10 cellular contexts compared by ENCODE assay signal in genomic region chr3:135240426-135240825, GRCh38.
DNase-seq lines count a peak whose midpoint lies in the region; ATAC-seq and TF ChIP-seq lines count a peak whose summit lies in the region.
"Had no signal": no experiment of that assay in that cellular context is flagged by ENCODE, and none has a peak within 500 bp of the region (broad histone marks: within the 10 kb centered on the region; RNA-seq: fewer than 3 reads in every experiment).

No MANE protein-coding gene starts in this region.

- intact Hi-C loops in OCI-LY7 (cut with micrococcal nuclease; ENCODE audit: unreplicated experiment): no loop called here
- intact Hi-C loops in right lobe of liver (cut with DNase I): loop anchor here in 1 of 2 donors (10.0 kb wide), 1 partner anchor 446 kb away; the partner anchor contains the start of gene EPHB1
- intact Hi-C loops in PC-3 (cut with micrococcal nuclease): no loop called here

- H3K9me3 ChIP-seq in HEK293 (ENCODE audit: control insufficient read depth, insufficient read depth, low read depth, low read length) (no peaks in the 10 kb centered on the region), OCI-LY7 (ENCODE audit: low read length) (no peaks in the 10 kb centered on the region), right lobe of liver (no peaks in the 10 kb centered on the region), PC-3 (ENCODE audit: low read length) (no peaks in the 10 kb centered on the region)

- no peaks in the 10 kb centered on the region for H3K27me3 ChIP-seq in right lobe of liver
- no peaks in the 10 kb centered on the region for H3K27me3 ChIP-seq in PC-3 (ENCODE audit: low read length)

- H3K9ac ChIP-seq in PC-3 (ENCODE audit: low read length): no peak overlapping the region

- H3K4me1 ChIP-seq in HEK293 (ENCODE audit: control insufficient read depth, insufficient read depth, low read length) (no peaks in the 10 kb centered on the region), OCI-LY7 (ENCODE audit: insufficient read depth, low read length, poor library complexity, severe bottlenecking) (no peaks in the 10 kb centered on the region), right lobe of liver (peaks cover 0 to 5% (median 0%) of the 10 kb centered on the region in 4 donors), PC-3 (ENCODE audit: insufficient read depth, low read length) (no peaks in the 10 kb centered on the region)

- CTCF ChIA-PET in HEK293 (lab: Yijun Ruan, JAX): interaction anchor here (0.7 to 1.2 kb wide), 2 partner anchors 447 to 801 kb away, joined by 3 read pairs; no protein-coding TSS in a partner anchor
- CTCF ChIA-PET in OCI-LY7 (lab: Charles Lee; ENCODE audit: unreplicated experiment): no interaction called here
- CTCF ChIA-PET in PC-3 (lab: Charles Lee): no interaction called here

- POLR2A ChIA-PET in HEK293 (lab: Yijun Ruan, JAX) (no interaction called here), OCI-LY7 (lab: Charles Lee) (no interaction called here), PC-3 (lab: Charles Lee; ENCODE audit: unreplicated experiment) (no interaction called here)

- no peaks in the 10 kb centered on the region for H3F3A ChIP-seq in PC-3 (ENCODE audit: low read length, unreplicated experiment)

- TF ChIP-seq POLR2A in right lobe of liver (IDR thresholded peaks at IDR 0.05): no peak

- H3K79me2 ChIP-seq in OCI-LY7 (ENCODE audit: insufficient read depth, low read depth, low read length) (no peaks in the 10 kb centered on the region), PC-3 (ENCODE audit: low read length) (no peaks in the 10 kb centered on the region)

- no peaks in the 10 kb centered on the region for H3K36me3 ChIP-seq in HEK293 (ENCODE audit: control insufficient read depth in 2 of 2, insufficient read depth in 1 of 2, low read length in 2 of 2)
- H3K36me3 ChIP-seq in OCI-LY7 (ENCODE audit: insufficient read depth, low read length): no peaks in the 10 kb centered on the region
- no peaks in the 10 kb centered on the region for H3K36me3 ChIP-seq in right lobe of liver
- no peaks in the 10 kb centered on the region for H3K36me3 ChIP-seq in PC-3 (ENCODE audit: low read depth, low read length)

- H3K9me2 ChIP-seq in OCI-LY7 (ENCODE audit: insufficient read depth, low read length) (no peaks in the 10 kb centered on the region), PC-3 (replicated peaks; ENCODE audit: low read length) (no peaks in the 10 kb centered on the region)

- no peak overlapping the region for H2AFZ ChIP-seq in OCI-LY7 (ENCODE audit: low read length)
- no peak overlapping the region for H2AFZ ChIP-seq in PC-3 (ENCODE audit: low read length)

- peak; percentile 65 for ATAC-seq in GM18498 (IDR thresholded peaks at IDR 0.05; ENCODE audit: unreplicated experiment)
- peak; percentile 61 to 83 (median 74) for ATAC-seq in right lobe of liver
- ATAC-seq in PC-3: no peak

- no peak for DNase-seq in OCI-LY7 (ENCODE audit: low spot score)
- no peak for DNase-seq in right lobe of liver
- no peak for DNase-seq in EL
- no peak for DNase-seq in cerebellar nuclear complex (lab: John Stamatoyannopoulos, UW)
- DNase-seq in cortex of kidney (lab: John Stamatoyannopoulos, UW): no peak
- DNase-seq in PC-3: no peak
- DNase-seq: kidney glomerular epithelial cell, NCI-H1436 treated with DMSO at 0.1 percent for 48 hours had no signal

- H3K4me2 ChIP-seq in OCI-LY7 (ENCODE audit: low read length) (no peak overlapping the region), PC-3 (ENCODE audit: low read length) (no peak overlapping the region)

- no TSS peak for BruUV-seq in OCI-LY7 (replicated peaks; lab: Mats Ljungman, UMichigan)
- no TSS peak for BruUV-seq in PC-3 (replicated peaks; lab: Mats Ljungman, UMichigan)

- TF ChIP-seq CTCF in HEK293 (tag by site-specific recombination; IDR thresholded peaks at IDR 0.05) (no peak), OCI-LY7 (conservative IDR thresholded peaks at IDR 0.05; ENCODE audit: low read length) (peak; percentile 37), right lobe of liver (IDR thresholded peaks at IDR 0.05) (peak; percentile 11 to 42 (median 26)), PC-3 (conservative IDR thresholded peaks at IDR 0.05; ENCODE audit: low read depth, low read length) (no peak)

- no peaks in the 10 kb centered on the region; the same call in 1 of the 2 replicates for H4K20me1 ChIP-seq in OCI-LY7 (ENCODE audit: insufficient read depth, low read length)
- H4K20me1 ChIP-seq in PC-3 (ENCODE audit: low read length): no peaks in the 10 kb centered on the region

- no peak overlapping the region for H3K4me3 ChIP-seq in HEK293 (ENCODE audit: low read depth, low read length)
- H3K4me3 ChIP-seq in OCI-LY7 (ENCODE audit: low read depth, low read length, poor library complexity, severe bottlenecking): no peak overlapping the region
- H3K4me3 ChIP-seq in right lobe of liver: no peak overlapping the region
- no peak overlapping the region for H3K4me3 ChIP-seq in PC-3 (ENCODE audit: low read length)

- H3K27ac ChIP-seq in HEK293 (ENCODE audit: extremely low read depth, low read depth, low read length) (no peak overlapping the region), OCI-LY7 (ENCODE audit: low read depth, low read length, poor library complexity, severe bottlenecking) (no peak overlapping the region), right lobe of liver (no peak overlapping the region), PC-3 (ENCODE audit: low read length) (no peak overlapping the region)

TF ChIP-seq in HEK293, 187 proteins besides CTCF, POLR2A, EP300 and RAD21:
- TF ChIP-seq GLIS2 (tag by site-specific recombination; IDR thresholded peaks at IDR 0.05) (no peak), GLIS1 (tag by site-specific recombination; IDR thresholded peaks at IDR 0.05) (0 out of 2 replicates have a peak, but pooled peaks have one; percentile 18)

Comparison
In these comparisons a context has a peak if more than half of its experiments do, and no peak if none do; other contexts are left out.
1. CTCF ChIP-seq: peak in OCI-LY7 (single experiment) and right lobe of liver (4 of 4); none in HEK293 (single experiment) and PC-3 (single experiment).